Comparison of ENCODE assay signal across 8 cellular contexts in genomic region chr16:89723279-89724250, GRCh38. TPM values are rescaled to one million over a fixed set of nuclear protein-coding genes. Genes with fewer than 3 reads are reported as not detected.
A peak's percentile ranks its signal among the peaks of the same experiment; 100 is the strongest.
DNase-seq lines count a peak whose midpoint lies in the region; ATAC-seq, FAIRE-seq and TF ChIP-seq lines count a peak whose summit lies in the region.

No MANE protein-coding gene starts in this region.

- BruUV-seq in HCT116 (replicated peaks; lab: Mats Ljungman, UMichigan), result TSS peak; percentile 37

- no peak overlapping the region for H2AK5ac ChIP-seq in H1 (ENCODE audit: low read depth, low read length)

- intact Hi-C loops in HCT116 (cut with micrococcal nuclease), result no loop called here

- H3K79me2 ChIP-seq in HCT116 (ENCODE audit: insufficient read depth, low read length), result peaks cover 33% of the 10 kb centered on the region; the same call in 1 of the 2 replicates
- H3K79me2 ChIP-seq in H1 (ENCODE audit: control insufficient read depth in 1 of 2, insufficient read depth in 2 of 2, low read length in 2 of 2), result no peaks in the 10 kb centered on the region

- no peak overlapping the region for H2BK5ac ChIP-seq in H1 (ENCODE audit: low read depth, low read length)

- H2AFZ ChIP-seq in HCT116 (ENCODE audit: low read depth, low read length, poor library complexity, severe bottlenecking) (no peak overlapping the region), H1 (ENCODE audit: low read length) (no peak overlapping the region)

- H3K4me1 ChIP-seq in HCT116 (ENCODE audit: control insufficient read depth in 1 of 2, insufficient read depth in 2 of 2, low read length in 2 of 2) (peaks cover 23 to 35% of the 10 kb centered on the region in 2 experiments), H1 (replicated peaks in 1 of 4; ENCODE audit: control insufficient read depth in 3 of 4, insufficient read depth in 4 of 4, low read length in 3 of 4) (peaks cover 0 to 14% (median 11%) of the 10 kb centered on the region in 4 experiments; a peak in 5 of 7 replicates)

- RAD21 ChIA-PET in HCT116 (lab: Charles Lee; ENCODE audit: low non-redundant PET in 1 of 2, low total read pairs in 2 of 2, uncharacterized antibody in 2 of 2, unreplicated experiment in 2 of 2), result interaction anchor here in 1 of 2 experiments (0.9 kb wide), 1 partner anchor 23 kb away, joined by 4 read pairs; no protein-coding TSS in a partner anchor

- no peaks in the 10 kb centered on the region for H3K27me3 Mint-ChIP-seq in osteocyte (ENCODE audit: unreplicated experiment)

- H3K36me3 Mint-ChIP-seq in osteocyte (ENCODE audit: unreplicated experiment), result peaks cover 12% of the 10 kb centered on the region

- no peak overlapping the region for H4K5ac ChIP-seq in H1 (ENCODE audit: insufficient read length, low read depth, low read length)

- H3K9ac ChIP-seq in HCT116 (ENCODE audit: low read length) (peak overlapping the region; percentile 78), H1 (replicated peaks in 1 of 4; ENCODE audit: extremely low read depth in 1 of 4, low read depth in 3 of 4, low read length in 3 of 4) (peak overlapping the region in 1 of 4 experiments; percentile 12; a peak in 1 of 7 replicates)

- H3K4me2 ChIP-seq in HCT116 (ENCODE audit: low read length) (peak overlapping the region; percentile 86), H1 (ENCODE audit: insufficient read depth in 1 of 2, low read depth in 2 of 2, low read length in 2 of 2) (peak overlapping the region in 1 of 2 experiments; percentile 9; a peak in 1 of 4 replicates)

- TF ChIP-seq EP300 in H1 (IDR thresholded peaks at IDR 0.05; ENCODE audit: borderline replicate concordance in 1 of 2, low read depth in 2 of 2, low read length in 2 of 2), result no peak

- H4K20me1 ChIP-seq in HCT116 (ENCODE audit: insufficient read depth), result peaks cover 3% of the 10 kb centered on the region; the same call in 1 of the 2 replicates
- H4K20me1 ChIP-seq in H1 (replicated peaks in 1 of 2; ENCODE audit: control insufficient read depth in 1 of 2, insufficient read depth in 2 of 2, low read length in 2 of 2), result peaks cover 14 to 27% of the 10 kb centered on the region in 2 experiments

- H2BK120ac ChIP-seq in H1 (replicated peaks; ENCODE audit: low read depth, low read length), result no peak overlapping the region

- DNase-seq in HCT116 (ENCODE audit: low read depth, low spot score) (no peak), H1 (ENCODE audit: low read depth in 1 of 2, low spot score in 2 of 2) (no peak), osteocyte (ENCODE audit: extremely low spot score, unreplicated experiment) (no peak)
- DNase-seq in activated CD8-positive, alpha-beta memory T cell treated with anti-CD3 and anti-CD28 coated beads, Interleukin-2, amount 50 U/mL, for 1 hour (ENCODE audit: extremely low read depth), result peak; percentile 76

- no peak overlapping the region for H3K14ac ChIP-seq in H1 (ENCODE audit: insufficient read length)

- WGBS in H1 (ENCODE audit: extremely low coverage in 1 of 2, insufficient coverage in 1 of 2, insufficient read length in 1 of 2, insufficient replicate concordance in 2 of 2, low coverage in 1 of 2, low lambda C conversion rate in 2 of 2, missing lambda C conversion rate in 1 of 2), 2 experiments, result 91% methylated on average over 30 of the region's 30 CpGs; no CpG with 5 or more reads in 1 of the 2 experiments

- H3K79me1 ChIP-seq in H1 (ENCODE audit: low read depth, low read length), result no peaks in the 10 kb centered on the region

- no peak for TF ChIP-seq CTCF in HCT116 (IDR thresholded peaks at IDR 0.05 in 2 of 3, conservative IDR thresholded peaks at IDR 0.05 in 1 of 3; ENCODE audit: borderline replicate concordance in 1 of 3, insufficient read depth in 1 of 3, low read depth in 2 of 3, low read length in 2 of 3)
- TF ChIP-seq CTCF in H1 (IDR thresholded peaks at IDR 0.05; ENCODE audit: control extremely low read depth in 1 of 3, insufficient read depth in 1 of 3, low read depth in 1 of 3, low read length in 3 of 3), result no peak
- no peak for TF ChIP-seq CTCF in osteocyte (IDR thresholded peaks at IDR 0.05)

- H3K18ac ChIP-seq in H1 (ENCODE audit: extremely low read depth, low read length), result no peak overlapping the region

- H2BK15ac ChIP-seq in H1 (ENCODE audit: low read length), result no peak overlapping the region

- H2BK20ac ChIP-seq in H1 (ENCODE audit: low read length), result no peak overlapping the region

- ATAC-seq in HCT116, result no peak
- no peak for ATAC-seq in HG02678 (IDR thresholded peaks at IDR 0.05; ENCODE audit: unreplicated experiment)
- ATAC-seq in GM18867 (IDR thresholded peaks at IDR 0.05; ENCODE audit: unreplicated experiment), result no peak
- no peak for ATAC-seq in HG03108 (IDR thresholded peaks at IDR 0.05; ENCODE audit: unreplicated experiment)
- ATAC-seq in HG03571 (IDR thresholded peaks at IDR 0.05; ENCODE audit: unreplicated experiment), result no peak

- H3K4me3 Mint-ChIP-seq in osteocyte (ENCODE audit: unreplicated experiment), result peak overlapping the region; percentile 74

- TF ChIP-seq POLR2A in HCT116 (IDR thresholded peaks at IDR 0.05; ENCODE audit: borderline replicate concordance, extremely low read depth, insufficient read depth, insufficient read length) (no peak), H1 (IDR thresholded peaks at IDR 0.05; ENCODE audit: control extremely low read depth in 1 of 2, low read depth in 2 of 2, low read length in 2 of 2) (no peak)

- peak overlapping the region; percentile 70 to 88 for H3K4me3 ChIP-seq in HCT116 (replicated peaks in 1 of 2; ENCODE audit: low read depth in 1 of 2, low read length in 2 of 2)
- H3K4me3 ChIP-seq in H1 (ENCODE audit: extremely low read depth in 1 of 4, insufficient read depth in 2 of 4, low read depth in 3 of 4, low read length in 4 of 4), result no peak overlapping the region

- no peaks in the 10 kb centered on the region for H3K9me3 ChIP-seq in HCT116 (ENCODE audit: control insufficient read depth in 1 of 2, insufficient read depth in 1 of 2, low read depth in 1 of 2, low read length in 2 of 2)
- no peaks in the 10 kb centered on the region for H3K9me3 ChIP-seq in H1 (ENCODE audit: insufficient read depth in 2 of 2, low read depth in 1 of 2, low read length in 1 of 2)

- 0 out of 2 replicates have a peak overlapping the region, but pooled peaks have one; percentile 4 for H4K8ac ChIP-seq in H1 (ENCODE audit: extremely low read depth, insufficient read depth, low read length)

- CTCF ChIA-PET in HCT116 (lab: Charles Lee) (interaction anchor here (1.3 kb wide), 1 partner anchor 18 kb away, joined by 4 read pairs; no protein-coding TSS in a partner anchor), H1 (lab: Charles Lee; ENCODE audit: partially characterized antibody) (interaction anchor here (0.8 to 2.8 kb wide), 5 partner anchors 9 to 24 kb away, joined by 3 to 17 read pairs (median 3); no protein-coding TSS in a partner anchor)

- no peak overlapping the region for H3K4ac ChIP-seq in H1 (replicated peaks; ENCODE audit: insufficient read length, low read depth, low read length)

- H3K9me3 Mint-ChIP-seq in osteocyte (ENCODE audit: unreplicated experiment), result no peaks in the 10 kb centered on the region

- H3K27me3 ChIP-seq in HCT116 (ENCODE audit: insufficient read depth, low read length) (no peaks in the 10 kb centered on the region), H1 (replicated peaks in 1 of 4; ENCODE audit: control insufficient read depth in 3 of 4, extremely low read depth in 1 of 4, insufficient read depth in 3 of 4, low read length in 3 of 4) (peaks cover 7 to 48% (median 36%) of the 10 kb centered on the region in 4 experiments)

- no peaks in the 10 kb centered on the region for H3K9me2 ChIP-seq in HCT116 (ENCODE audit: insufficient read depth)

- TF ChIP-seq RAD21 in HCT116 (IDR thresholded peaks at IDR 0.05; ENCODE audit: low read depth), result no peak
- TF ChIP-seq RAD21 in H1 (IDR thresholded peaks at IDR 0.05 in 1 of 2, conservative IDR thresholded peaks at IDR 0.05 in 1 of 2; ENCODE audit: low read depth in 2 of 2, low read length in 2 of 2), result no peak

- peak overlapping the region; percentile 33 for H3K56ac ChIP-seq in H1 (replicated peaks; ENCODE audit: insufficient read length, low read depth, low read length)

- H3K36me3 ChIP-seq in HCT116 (ENCODE audit: control insufficient read depth in 1 of 2, insufficient read depth in 2 of 2, low read length in 2 of 2) (peaks cover 21 to 27% of the 10 kb centered on the region in 2 experiments; a peak in 3 of 4 replicates), H1 (ENCODE audit: control insufficient read depth in 2 of 4, insufficient read depth in 4 of 4, low read length in 3 of 4) (no peaks in the 10 kb centered on the region)

- peaks cover 14% of the 10 kb centered on the region for H3K23me2 ChIP-seq in H1 (ENCODE audit: low read depth, low read length)

- H3K27ac ChIP-seq in HCT116 (ENCODE audit: low read depth, low read length), result peak overlapping the region; percentile 97
- no peak overlapping the region for H3K27ac ChIP-seq in H1 (ENCODE audit: low read depth, low read length)

- no peak for FAIRE-seq in H1 (lab: Jason Lieb, UNC)

- peaks cover 21% of the 10 kb centered on the region for H3K4me1 Mint-ChIP-seq in osteocyte (ENCODE audit: unreplicated experiment)

- H4K91ac ChIP-seq in H1 (replicated peaks; ENCODE audit: insufficient read length, low read length), result no peak overlapping the region

- no peak overlapping the region for H2BK12ac ChIP-seq in H1 (ENCODE audit: low read depth, low read length)

- H3K27ac Mint-ChIP-seq in osteocyte (ENCODE audit: unreplicated experiment), result peak overlapping the region; percentile 67

- POLR2A ChIA-PET in HCT116 (lab: Charles Lee), result no interaction called here
- POLR2A ChIA-PET in H1 (lab: Charles Lee; ENCODE audit: partially characterized antibody), result interaction anchor here (0.7 to 16.1 kb wide), 11 partner anchors 8 to 160 kb away, joined by 3 to 193 read pairs (median 4); partner anchors contain the start of gene SPATA2L

- H3K23ac ChIP-seq in H1 (ENCODE audit: insufficient read length), result no peak overlapping the region

RNA-seq across cellular contexts. Expression of gene ZNF276, which starts 2.2 kb away (rescaled TPM):
- total RNA-seq in HCT116 (2021; ENCODE audit: unreplicated experiment) (49.9 TPM), osteocyte (21.3 and 23.0 TPM in 2 replicates)
- 27.6 and 35.9 TPM in 2 replicates for polyA plus RNA-seq in HCT116 (2012)
- total RNA-seq in H1 (2021; fragmentation: NEBNext Ultra II Directional; extraction: Animal tissue kit (Norgen Biotek cat#: 25700)), result 9.3 and 9.6 TPM in 2 replicates
- polyA plus RNA-seq in H1 (2011; rRNA removed), result 6.4 and 10.0 TPM in 2 replicates
- polyA plus RNA-seq in H1 (2011; cell fraction: cytosol; rRNA removed), result 8.0 TPM
- polyA plus RNA-seq in H1 (2011; cell fraction: nucleus; rRNA removed), result 32.3 TPM
- 7.8 to 13.8 TPM (median 13.0 TPM) in 4 replicates for polyA plus RNA-seq in H1 (2012, experiment 1 of 2)
- polyA plus RNA-seq in H1 (2012, experiment 2 of 2), result 3.1 TPM
- 3.9 TPM for polyA plus RNA-seq in H1 (2013, experiment 1 of 2)
- 3.3 TPM for polyA plus RNA-seq in H1 (2013, experiment 2 of 2)
- polyA minus RNA-seq in H1 (2011; rRNA and poly(A)+ RNA removed), result 4.4 and 6.2 TPM in 2 replicates
- polyA minus RNA-seq in H1 (2011; cell fraction: cytosol; rRNA and poly(A)+ RNA removed), result 11.2 TPM
- polyA minus RNA-seq in H1 (2011; cell fraction: nucleus; rRNA and poly(A)+ RNA removed), result 11.4 TPM

RNA-seq across cellular contexts. Expression of gene VPS9D1, which starts 2.9 kb away (rescaled TPM):
- total RNA-seq in HCT116 (2021; ENCODE audit: unreplicated experiment) (4.2 TPM), osteocyte (22.0 TPM in 2 replicates)
- polyA plus RNA-seq in HCT116 (2012), result 5.9 and 6.2 TPM in 2 replicates
- 5.4 and 5.8 TPM in 2 replicates for total RNA-seq in H1 (2021; fragmentation: NEBNext Ultra II Directional; extraction: Animal tissue kit (Norgen Biotek cat#: 25700))
- 2.9 and 6.0 TPM in 2 replicates for polyA plus RNA-seq in H1 (2011; rRNA removed)
- polyA plus RNA-seq in H1 (2011; cell fraction: cytosol; rRNA removed), result 4.7 TPM
- 26.8 TPM for polyA plus RNA-seq in H1 (2011; cell fraction: nucleus; rRNA removed)
- polyA plus RNA-seq in H1 (2012, experiment 1 of 2), result 3.1 to 5.6 TPM (median 5.0 TPM) in 4 replicates
- polyA plus RNA-seq in H1 (2012, experiment 2 of 2), result 3.6 TPM
- 2.7 TPM for polyA plus RNA-seq in H1 (2013, experiment 1 of 2)
- polyA plus RNA-seq in H1 (2013, experiment 2 of 2), result 2.2 TPM
- 1.1 and 1.4 TPM in 2 replicates for polyA minus RNA-seq in H1 (2011; rRNA and poly(A)+ RNA removed)
- polyA minus RNA-seq in H1 (2011; cell fraction: cytosol; rRNA and poly(A)+ RNA removed), result 1.8 TPM
- polyA minus RNA-seq in H1 (2011; cell fraction: nucleus; rRNA and poly(A)+ RNA removed), result 4.0 TPM

RNA-seq across cellular contexts. Expression of gene SPATA2L, which starts 22.1 kb away (rescaled TPM):
- total RNA-seq in HCT116 (2021; ENCODE audit: unreplicated experiment), result 50.5 TPM
- polyA plus RNA-seq in HCT116 (2012), result 31.9 and 37.5 TPM in 2 replicates
- total RNA-seq in H1 (2021; fragmentation: NEBNext Ultra II Directional; extraction: Animal tissue kit (Norgen Biotek cat#: 25700)), result 12.5 and 12.7 TPM in 2 replicates
- 9.3 and 17.7 TPM in 2 replicates for polyA plus RNA-seq in H1 (2011; rRNA removed)
- 13.4 TPM for polyA plus RNA-seq in H1 (2011; cell fraction: cytosol; rRNA removed)
- 16.3 TPM for polyA plus RNA-seq in H1 (2011; cell fraction: nucleus; rRNA removed)
- polyA plus RNA-seq in H1 (2012, experiment 1 of 2), result 5.2 to 10.1 TPM (median 9.8 TPM) in 4 replicates
- 10.5 TPM for polyA plus RNA-seq in H1 (2012, experiment 2 of 2)
- polyA plus RNA-seq in H1 (2013, experiment 1 of 2), result 5.4 TPM
- polyA plus RNA-seq in H1 (2013, experiment 2 of 2), result 4.9 TPM
- 3.4 and 3.5 TPM in 2 replicates for polyA minus RNA-seq in H1 (2011; rRNA and poly(A)+ RNA removed)
- polyA minus RNA-seq in H1 (2011; cell fraction: cytosol; rRNA and poly(A)+ RNA removed), result 9.9 TPM
- polyA minus RNA-seq in H1 (2011; cell fraction: nucleus; rRNA and poly(A)+ RNA removed), result 16.0 TPM
- 9.5 and 12.3 TPM in 2 replicates for total RNA-seq in osteocyte

RNA-seq across cellular contexts. Expression of gene CDK10, which starts 37.1 kb away (rescaled TPM):
- total RNA-seq in HCT116 (2021; ENCODE audit: unreplicated experiment) (165 TPM), osteocyte (67.2 and 91.5 TPM in 2 replicates)
- polyA plus RNA-seq in HCT116 (2012), result 180 and 191 TPM in 2 replicates
- 76.8 and 83.9 TPM in 2 replicates for total RNA-seq in H1 (2021; fragmentation: NEBNext Ultra II Directional; extraction: Animal tissue kit (Norgen Biotek cat#: 25700))
- polyA plus RNA-seq in H1 (2011; rRNA removed), result 49.5 and 87.5 TPM in 2 replicates
- polyA plus RNA-seq in H1 (2011; cell fraction: cytosol; rRNA removed), result 91.7 TPM
- polyA plus RNA-seq in H1 (2011; cell fraction: nucleus; rRNA removed), result 406 TPM
- 82.0 to 144 TPM (median 116 TPM) in 4 replicates for polyA plus RNA-seq in H1 (2012, experiment 1 of 2)
- 45.2 TPM for polyA plus RNA-seq in H1 (2012, experiment 2 of 2)
- polyA plus RNA-seq in H1 (2013, experiment 1 of 2), result 49.2 TPM
- 43.1 TPM for polyA plus RNA-seq in H1 (2013, experiment 2 of 2)
- polyA minus RNA-seq in H1 (2011; rRNA and poly(A)+ RNA removed), result 36.6 and 43.1 TPM in 2 replicates
- 64.7 TPM for polyA minus RNA-seq in H1 (2011; cell fraction: cytosol; rRNA and poly(A)+ RNA removed)
- polyA minus RNA-seq in H1 (2011; cell fraction: nucleus; rRNA and poly(A)+ RNA removed), result 58.6 TPM

Comparison
In these comparisons a context has a peak if more than half of its experiments do, and no peak if none do; other contexts are left out.
1. H3K4me3 ChIP-seq: peak in HCT116 (2 of 2); none in H1 (0 of 4).